Comparison of ENCODE assay signal across 1 cellular context in genomic region chr5:178221857-178222256, GRCh38.
TF ChIP-seq lines count a peak whose summit lies in the region.

No MANE protein-coding gene starts in this region.

TF ChIP-seq in HepG2, 621 proteins besides CTCF, POLR2A, EP300 and RAD21:
- TF ChIP-seq RNF2 (conservative IDR thresholded peaks at IDR 0.05; ENCODE audit: low read depth) (no peak), PAF1 (CRISPR knock-in tag; IDR thresholded peaks at IDR 0.05) (0 out of 2 replicates have a peak, but pooled peaks have one; percentile 49)
